12 cellular contexts compared by ENCODE assay signal in the genomic region with DNA sequence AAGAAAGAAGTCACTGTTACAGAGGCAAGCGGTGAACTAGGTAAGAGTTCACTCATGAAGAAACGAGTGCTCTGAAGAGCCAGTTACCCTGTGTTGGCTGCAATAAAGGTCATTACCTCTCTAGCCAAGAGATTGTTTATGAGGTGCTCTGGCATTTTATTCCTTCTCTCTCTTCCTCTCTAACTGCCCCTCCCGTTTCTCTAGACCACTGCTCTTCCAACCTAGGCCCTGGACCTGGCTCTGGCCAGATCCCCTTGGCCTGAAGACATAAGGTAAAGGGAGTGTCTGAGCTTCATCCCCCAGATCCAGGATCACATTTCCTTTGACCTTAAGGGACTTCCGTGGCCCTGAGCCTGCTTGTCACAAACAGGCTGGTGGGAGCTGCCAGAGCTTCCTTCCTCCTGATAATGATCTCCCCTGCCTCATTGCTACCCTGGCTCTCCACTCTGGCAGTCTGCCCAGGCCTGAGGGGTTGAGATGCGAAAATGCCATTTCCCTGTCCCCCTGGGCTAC. TPM values are rescaled to one million over a fixed set of nuclear protein-coding genes. Genes with fewer than 3 reads are reported as not detected.
DNase-seq lines count a peak whose midpoint lies in the region; ATAC-seq, FAIRE-seq and TF ChIP-seq lines count a peak whose summit lies in the region.
"Had no signal": no experiment of that assay in that cellular context is flagged by ENCODE, and none has a peak within 500 bp of the region (broad histone marks: within the 10 kb centered on the region; RNA-seq: fewer than 3 reads in every experiment).

No MANE protein-coding gene starts in this region.

- no peak for TF ChIP-seq CTCF in body of pancreas (IDR thresholded peaks at IDR 0.05)

- 27 to 30% methylated on average over 5 of the region's 5 CpGs for WGBS in body of pancreas, 2 donors

- DNase-seq in DMS153 (lab: John Stamatoyannopoulos, UW) (peak; percentile 20), NCI-H1105 (lab: John Stamatoyannopoulos, UW) (peak; percentile 19), body of pancreas (peak in 2 of 4 donors; percentile 35 to 38), GM12892 (ENCODE audit: insufficient read length) (no peak)
- no peak for DNase-seq in activated naive CD4-positive, alpha-beta T cell treated with anti-CD3 and anti-CD28 coated beads, Interleukin-2, amount 50 U/mL, for 16 hours
- DNase-seq: activated CD8-positive, alpha-beta T cell treated with anti-CD3 and anti-CD28 coated beads for 36 hours; endodermal cell; NCI-H446 treated with DMSO at 0.1 percent for 48 hours had no signal

- no peaks in the 10 kb centered on the region for H3K9me3 ChIP-seq in body of pancreas
- H3K9me3 ChIP-seq in mucosa of rectum (ENCODE audit: control insufficient read depth in 2 of 2, low read length in 2 of 2) = no peaks in the 10 kb centered on the region

- H3K36me3 ChIP-seq in body of pancreas (replicated peaks in 1 of 2; ENCODE audit: insufficient read depth in 1 of 2, low read depth in 2 of 2) = no peaks in the 10 kb centered on the region
- no peaks in the 10 kb centered on the region for H3K36me3 ChIP-seq in mucosa of rectum (ENCODE audit: control insufficient read depth in 2 of 2, insufficient read depth in 2 of 2, low read length in 2 of 2)

- peak overlapping the region; percentile 31 to 76 (median 74) for H3K27ac ChIP-seq in body of pancreas
- H3K27ac ChIP-seq in mucosa of rectum (ENCODE audit: low read depth in 2 of 2, low read length in 2 of 2) = peak overlapping the region; percentile 30 to 39
- H3K27ac ChIP-seq: SK-N-MC had no signal

- no peaks in the 10 kb centered on the region for H3K27me3 ChIP-seq in body of pancreas
- no peaks in the 10 kb centered on the region for H3K27me3 ChIP-seq in mucosa of rectum (ENCODE audit: control insufficient read depth in 2 of 2, insufficient read depth in 2 of 2, low read length in 2 of 2)

- peak; percentile 13 for ATAC-seq in body of pancreas
- no peak for ATAC-seq in HG03175 (IDR thresholded peaks at IDR 0.05; ENCODE audit: unreplicated experiment)
- ATAC-seq in GM21723 (IDR thresholded peaks at IDR 0.05; ENCODE audit: unreplicated experiment) = no peak
- ATAC-seq: activated CD8-positive, alpha-beta T cell treated with anti-CD3 and anti-CD28 coated beads for 36 hours had no signal

- no peak for TF ChIP-seq POLR2A in body of pancreas (IDR thresholded peaks at IDR 0.05)
- TF ChIP-seq POLR2A in GM12892 (IDR thresholded peaks at IDR 0.05; ENCODE audit: low read depth, low read length) = no peak

- FAIRE-seq in GM12892 (lab: Jason Lieb, UNC) = no peak

- no peak overlapping the region for H3K4me3 ChIP-seq in body of pancreas
- no peak overlapping the region for H3K4me3 ChIP-seq in mucosa of rectum (ENCODE audit: low read length in 2 of 2)
- H3K4me3 ChIP-seq: SK-N-MC had no signal

- H3K4me1 ChIP-seq in body of pancreas (peaks cover 65% of the 10 kb centered on the region), mucosa of rectum (ENCODE audit: control insufficient read depth in 2 of 2, insufficient read depth in 2 of 2, low read length in 2 of 2) (peaks cover 19 to 26% of the 10 kb centered on the region in 2 donors)

- H3K9ac ChIP-seq in mucosa of rectum (ENCODE audit: low read depth in 1 of 2, low read length in 2 of 2) = peak overlapping the region in 1 of 2 donors; percentile 14

- intact Hi-C loops in body of pancreas (cut with DNase I) = no loop called here

RNA-seq across cellular contexts. Expression of gene RNASE7, which starts 2.0 kb away (rescaled TPM):
- total RNA-seq in body of pancreas = 1 to 10 TPM in 1 of 2 donors, not detected in 1; 1.0 TPM
- not detected for polyA plus RNA-seq in GM12892 (2012; ENCODE audit: missing spikeins)
- total RNA-seq: activated CD8-positive, alpha-beta T cell treated with anti-CD3 and anti-CD28 coated beads for 36 hours; endodermal cell had no signal

RNA-seq across cellular contexts. Expression of gene RNASE13, which starts 9.6 kb away (rescaled TPM):
- total RNA-seq in body of pancreas = not detected
- not detected for polyA plus RNA-seq in GM12892 (2012; ENCODE audit: missing spikeins)
- total RNA-seq: activated CD8-positive, alpha-beta T cell treated with anti-CD3 and anti-CD28 coated beads for 36 hours; endodermal cell had no signal

RNA-seq across cellular contexts. Expression of gene RNASE8, which starts 13.5 kb away (rescaled TPM):
- not detected for total RNA-seq in body of pancreas
- polyA plus RNA-seq in GM12892 (2012; ENCODE audit: missing spikeins) = not detected
- total RNA-seq: activated CD8-positive, alpha-beta T cell treated with anti-CD3 and anti-CD28 coated beads for 36 hours; endodermal cell had no signal

RNA-seq across cellular contexts. Expression of gene TPPP2, which starts 14.1 kb away (rescaled TPM):
- 1 to 10 TPM in 1 of 2 donors, not detected in 1; 1.3 TPM for total RNA-seq in body of pancreas
- not detected for polyA plus RNA-seq in GM12892 (2012; ENCODE audit: missing spikeins)
- total RNA-seq: activated CD8-positive, alpha-beta T cell treated with anti-CD3 and anti-CD28 coated beads for 36 hours had no signal

RNA-seq across cellular contexts. Expression of gene NDRG2, which starts 19.3 kb away (rescaled TPM):
- total RNA-seq in body of pancreas = 100 to 1,000 TPM; 133 to 178 TPM
- polyA plus RNA-seq in GM12892 (2012; ENCODE audit: missing spikeins) = not detected

Comparison
In these comparisons a context has a peak if more than half of its experiments do, and no peak if none do; other contexts are left out.
1. DNase-seq: peak in DMS153 (single experiment) and NCI-H1105 (single experiment); none in GM12892 (single experiment) and activated naive CD4-positive, alpha-beta T cell treated with anti-CD3 and anti-CD28 coated beads, Interleukin-2, amount 50 U/mL, for 16 hours (single experiment).